2 cellular contexts compared by ENCODE assay signal in the genomic region with DNA sequence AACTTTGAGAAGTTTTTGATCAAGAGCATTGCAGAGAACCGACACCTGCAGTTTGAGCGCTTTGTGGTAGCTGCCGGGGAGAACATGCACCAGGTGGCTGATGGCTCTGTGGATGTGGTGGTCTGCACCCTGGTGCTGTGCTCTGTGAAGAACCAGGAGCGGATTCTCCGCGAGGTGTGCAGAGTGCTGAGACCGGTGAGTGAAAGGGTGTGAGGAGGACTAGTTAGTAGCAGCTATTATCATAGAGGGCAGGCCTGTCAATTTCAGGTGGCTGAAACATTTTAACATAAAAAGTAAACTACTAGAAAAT.
TF ChIP-seq lines count a peak whose summit lies in the region.

No MANE protein-coding gene starts in this region.

TF ChIP-seq in HCT116, 20 proteins besides CTCF, POLR2A, EP300 and RAD21 (continued from another document):
- TF ChIP-seq TCF7L2 (IDR thresholded peaks at IDR 0.05; ENCODE audit: borderline replicate concordance, extremely low read depth, insufficient read depth, insufficient read length), result no peak
- no peak for TF ChIP-seq FOSL1 (IDR thresholded peaks at IDR 0.05; ENCODE audit: low read depth)
- TF ChIP-seq YY1 (IDR thresholded peaks at IDR 0.05; ENCODE audit: extremely low read depth, insufficient replicate concordance, low read depth, low read length), result no peak
- no peak for TF ChIP-seq JUND (IDR thresholded peaks at IDR 0.05)
- no peak for TF ChIP-seq ZFX (IDR thresholded peaks at IDR 0.05)
- no peak for TF ChIP-seq EGR1 (IDR thresholded peaks at IDR 0.05; ENCODE audit: low read depth)
- no peak for TF ChIP-seq SRF (IDR thresholded peaks at IDR 0.05; ENCODE audit: low read depth)
- TF ChIP-seq, protein P1, sequence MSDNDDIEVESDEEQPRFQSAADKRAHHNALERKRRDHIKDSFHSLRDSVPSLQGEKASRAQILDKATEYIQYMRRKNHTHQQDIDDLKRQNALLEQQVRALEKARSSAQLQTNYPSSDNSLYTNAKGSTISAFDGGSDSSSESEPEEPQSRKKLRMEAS (IDR thresholded peaks at IDR 0.05), result no peak
- TF ChIP-seq, protein P2, sequence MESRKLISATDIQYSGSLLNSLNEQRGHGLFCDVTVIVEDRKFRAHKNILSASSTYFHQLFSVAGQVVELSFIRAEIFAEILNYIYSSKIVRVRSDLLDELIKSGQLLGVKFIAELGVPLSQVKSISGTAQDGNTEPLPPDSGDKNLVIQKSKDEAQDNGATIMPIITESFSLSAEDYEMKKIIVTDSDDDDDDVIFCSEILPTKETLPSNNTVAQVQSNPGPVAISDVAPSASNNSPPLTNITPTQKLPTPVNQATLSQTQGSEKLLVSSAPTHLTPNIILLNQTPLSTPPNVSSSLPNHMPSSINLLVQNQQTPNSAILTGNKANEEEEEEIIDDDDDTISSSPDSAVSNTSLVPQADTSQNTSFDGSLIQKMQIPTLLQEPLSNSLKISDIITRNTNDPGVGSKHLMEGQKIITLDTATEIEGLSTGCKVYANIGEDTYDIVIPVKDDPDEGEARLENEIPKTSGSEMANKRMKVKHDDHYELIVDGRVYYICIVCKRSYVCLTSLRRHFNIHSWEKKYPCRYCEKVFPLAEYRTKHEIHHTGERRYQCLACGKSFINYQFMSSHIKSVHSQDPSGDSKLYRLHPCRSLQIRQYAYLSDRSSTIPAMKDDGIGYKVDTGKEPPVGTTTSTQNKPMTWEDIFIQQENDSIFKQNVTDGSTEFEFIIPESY (IDR thresholded peaks at IDR 0.05; ENCODE audit: extremely low read depth, insufficient replicate concordance, low read length), result no peak
- no peak for TF ChIP-seq SP1 (IDR thresholded peaks at IDR 0.05; ENCODE audit: low read depth)
- TF ChIP-seq CEBPB (IDR thresholded peaks at IDR 0.05; ENCODE audit: low read depth), result no peak
- TF ChIP-seq, protein P3, sequence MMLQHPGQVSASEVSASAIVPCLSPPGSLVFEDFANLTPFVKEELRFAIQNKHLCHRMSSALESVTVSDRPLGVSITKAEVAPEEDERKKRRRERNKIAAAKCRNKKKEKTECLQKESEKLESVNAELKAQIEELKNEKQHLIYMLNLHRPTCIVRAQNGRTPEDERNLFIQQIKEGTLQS (IDR thresholded peaks at IDR 0.05), result no peak
- no peak for TF ChIP-seq CBX3 (IDR thresholded peaks at IDR 0.05; ENCODE audit: low read depth)

TF ChIP-seq in GM12878, 131 proteins besides CTCF, POLR2A, EP300 and RAD21 (continued from another document):
- TF ChIP-seq, protein P4, sequence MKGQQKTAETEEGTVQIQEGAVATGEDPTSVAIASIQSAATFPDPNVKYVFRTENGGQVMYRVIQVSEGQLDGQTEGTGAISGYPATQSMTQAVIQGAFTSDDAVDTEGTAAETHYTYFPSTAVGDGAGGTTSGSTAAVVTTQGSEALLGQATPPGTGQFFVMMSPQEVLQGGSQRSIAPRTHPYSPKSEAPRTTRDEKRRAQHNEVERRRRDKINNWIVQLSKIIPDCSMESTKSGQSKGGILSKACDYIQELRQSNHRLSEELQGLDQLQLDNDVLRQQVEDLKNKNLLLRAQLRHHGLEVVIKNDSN (IDR thresholded peaks at IDR 0.05; ENCODE audit: borderline replicate concordance, extremely low read length, insufficient read depth, low read depth, low read length), result no peak
